15 cellular contexts compared by ENCODE assay signal in the genomic region with DNA sequence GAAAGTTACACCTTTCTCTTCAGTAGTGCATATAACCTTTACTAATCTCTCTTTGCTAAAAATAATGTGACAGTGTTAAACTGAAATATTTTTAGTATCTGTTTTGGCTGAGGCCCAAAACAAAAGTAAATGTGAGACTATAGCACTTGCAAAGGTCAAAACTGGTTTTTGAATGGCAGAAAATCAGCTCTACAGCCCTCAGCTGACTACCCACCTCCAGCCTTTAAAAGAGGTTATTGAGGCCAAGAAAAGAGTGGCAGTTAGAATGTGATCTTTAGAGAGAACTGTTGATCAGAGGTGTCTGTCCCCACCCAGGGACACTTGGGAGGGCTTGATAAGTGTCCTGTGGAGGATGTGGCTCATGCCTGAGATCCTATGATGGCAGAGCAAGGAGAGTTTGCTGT. TPM values are rescaled to one million over a fixed set of nuclear protein-coding genes. Genes with fewer than 3 reads are reported as not detected.
A peak's percentile ranks its signal among the peaks of the same experiment; 100 is the strongest.
DNase-seq lines count a peak whose midpoint lies in the region; ATAC-seq, FAIRE-seq and TF ChIP-seq lines count a peak whose summit lies in the region.
"Had no signal": no experiment of that assay in that cellular context is flagged by ENCODE, and none has a peak within 500 bp of the region (broad histone marks: within the 10 kb centered on the region; RNA-seq: fewer than 3 reads in every experiment).

No MANE protein-coding gene starts in this region.

- no peaks in the 10 kb centered on the region for H3K9me3 ChIP-seq in prostate gland
- H3K9me3 ChIP-seq: pancreas had no signal

- peak overlapping the region in 3 of 5 experiments; percentile 52 to 70 (median 52) for H3K27ac Mint-ChIP-seq in brain
- H3K27ac Mint-ChIP-seq in naive thymus-derived CD8-positive, alpha-beta T cell = no peak overlapping the region
- H3K27ac Mint-ChIP-seq: activated B cell treated with CpG ODN at 0.5 μM for 24 hours had no signal

- H3K9me3 Mint-ChIP-seq in brain = peaks cover 0 to 2% (median 0%) of the 10 kb centered on the region in 5 experiments
- H3K9me3 Mint-ChIP-seq in naive thymus-derived CD8-positive, alpha-beta T cell = no peaks in the 10 kb centered on the region
- H3K9me3 Mint-ChIP-seq: activated B cell treated with CpG ODN at 0.5 μM for 24 hours had no signal

- H3K4me1 ChIP-seq in prostate gland (replicated peaks) = no peaks in the 10 kb centered on the region

- ATAC-seq in GM19328 (IDR thresholded peaks at IDR 0.05; ENCODE audit: unreplicated experiment) (peak; percentile 38), HG03066 (IDR thresholded peaks at IDR 0.05; ENCODE audit: low read depth, unreplicated experiment) (peak; percentile 49)
- ATAC-seq in naive thymus-derived CD8-positive, alpha-beta T cell = no peak
- ATAC-seq: pancreas had no signal

- POLR2A ChIA-PET in naive thymus-derived CD8-positive, alpha-beta T cell (lab: Charles Lee) = no interaction called here

- H3K27me3 ChIP-seq in prostate gland (replicated peaks; ENCODE audit: insufficient read depth) = no peaks in the 10 kb centered on the region
- H3K27me3 ChIP-seq: pancreas had no signal

- TF ChIP-seq POLR2A in GM12892 (IDR thresholded peaks at IDR 0.05; ENCODE audit: low read depth, low read length) (no peak), prostate gland (IDR thresholded peaks at IDR 0.05) (no peak)

- no peaks in the 10 kb centered on the region for H3K36me3 ChIP-seq in prostate gland
- H3K36me3 ChIP-seq: pancreas had no signal

- H3K4me3 ChIP-seq in prostate gland = no peak overlapping the region
- H3K4me3 ChIP-seq: pancreas had no signal

- H3K4me1 Mint-ChIP-seq in brain = peaks cover 52% of the 10 kb centered on the region
- H3K4me1 Mint-ChIP-seq in naive thymus-derived CD8-positive, alpha-beta T cell = peaks cover 4 to 30% (median 8%) of the 10 kb centered on the region in 4 donors

- no peak overlapping the region for H3K4me3 Mint-ChIP-seq in brain
- no peak overlapping the region for H3K4me3 Mint-ChIP-seq in naive thymus-derived CD8-positive, alpha-beta T cell
- H3K4me3 Mint-ChIP-seq: activated B cell treated with CpG ODN at 0.5 μM for 24 hours had no signal

- DNase-seq in GM12892 (ENCODE audit: insufficient read length) (no peak), prostate gland (ENCODE audit: low spot score) (no peak), NCI-H1417 (lab: John Stamatoyannopoulos, UW) (no peak)
- DNase-seq in naive thymus-derived CD8-positive, alpha-beta T cell = no peak
- DNase-seq in activated effector memory CD4-positive, alpha-beta T cell treated with Interleukin-2 at 50 U/mL for 16 hours = no peak
- DNase-seq: activated B cell treated with CpG ODN at 0.5 μM for 24 hours; activated effector memory CD4-positive, alpha-beta T cell treated with anti-CD3 and anti-CD28 coated beads, Interleukin-2, amount 50 U/mL, for 16 hours; GOT3; hippocampal formation; mesenchymal stem cell; pancreas had no signal

- intact Hi-C loops in prostate gland (cut with DNase I) = no loop called here

- H3K27ac ChIP-seq in prostate gland = no peak overlapping the region
- H3K27ac ChIP-seq: pancreas had no signal

- peaks cover 3% of the 10 kb centered on the region for H3K36me3 Mint-ChIP-seq in brain
- no peaks in the 10 kb centered on the region for H3K36me3 Mint-ChIP-seq in naive thymus-derived CD8-positive, alpha-beta T cell

- no peak for TF ChIP-seq CTCF in brain (conservative IDR thresholded peaks at IDR 0.05)
- no peak for TF ChIP-seq CTCF in prostate gland (IDR thresholded peaks at IDR 0.05)

- peaks cover 4% of the 10 kb centered on the region for H3K27me3 Mint-ChIP-seq in brain
- H3K27me3 Mint-ChIP-seq in naive thymus-derived CD8-positive, alpha-beta T cell = peaks cover 0 to 5% (median 0%) of the 10 kb centered on the region in 5 donors
- H3K27me3 Mint-ChIP-seq: activated B cell treated with CpG ODN at 0.5 μM for 24 hours had no signal

- peak; percentile 78 for FAIRE-seq in GM12892 (lab: Jason Lieb, UNC)
- FAIRE-seq: bronchial epithelial cell, pancreas had no signal

RNA-seq across cellular contexts. Expression of gene PRKACG, which starts 30.9 kb away (rescaled TPM):
- not detected for polyA plus RNA-seq in GM12892 (2012; ENCODE audit: missing spikeins)
- not detected for polyA plus RNA-seq in brain (ENCODE audit: insufficient read depth, low read depth, low replicate concordance)
- 1 to 10 TPM in 1 of 2 donors, not detected in 1; 5.1 TPM for total RNA-seq in prostate gland
- not detected for total RNA-seq in naive thymus-derived CD8-positive, alpha-beta T cell
- not detected for polyA plus RNA-seq in naive thymus-derived CD8-positive, alpha-beta T cell
- total RNA-seq: activated B cell treated with CpG ODN at 0.5 μM for 24 hours, bronchial epithelial cell, pancreas had no signal
- polyA plus RNA-seq: pancreas had no signal

RNA-seq across cellular contexts. Expression of gene FXN, which starts 52.5 kb away (rescaled TPM):
- 17.4 TPM for polyA plus RNA-seq in GM12892 (2012; ENCODE audit: missing spikeins)
- polyA plus RNA-seq in brain (ENCODE audit: insufficient read depth, low read depth, low replicate concordance) = 9.9 TPM
- 10 to 100 TPM in 1 of 2 donors, 1 to 10 TPM in 1; 9.6 to 17.8 TPM for total RNA-seq in prostate gland
- total RNA-seq in naive thymus-derived CD8-positive, alpha-beta T cell = 10 to 100 TPM; 19.3 to 23.0 TPM
- 10 to 100 TPM; 51.2 to 78.9 (median 59.9) TPM for polyA plus RNA-seq in naive thymus-derived CD8-positive, alpha-beta T cell

Comparison
In these comparisons a context has a peak if more than half of its experiments do, and no peak if none do; other contexts are left out.
1. ATAC-seq: peak in GM19328 (single experiment) and HG03066 (single experiment); none in naive thymus-derived CD8-positive, alpha-beta T cell (0 of 2).
2. H3K27ac Mint-ChIP-seq: peak in brain (3 of 5); none in naive thymus-derived CD8-positive, alpha-beta T cell (0 of 10).